ENCODE assay signal across 11 cellular contexts in genomic region chr20:44166477-44166876, GRCh38. TPM values are rescaled to one million over a fixed set of nuclear protein-coding genes. Genes with fewer than 3 reads are reported as not detected.
DNase-seq lines count a peak whose midpoint lies in the region; FAIRE-seq and TF ChIP-seq lines count a peak whose summit lies in the region.
"Had no signal": no experiment of that assay in that cellular context is flagged by ENCODE, and none has a peak within 500 bp of the region (broad histone marks: within the 10 kb centered on the region; RNA-seq: fewer than 3 reads in every experiment).

No MANE protein-coding gene starts in this region.

- peaks cover 13% of the 10 kb centered on the region for H3K36me3 Mint-ChIP-seq in glutamatergic neuron (ENCODE audit: unreplicated experiment)
- H3K36me3 Mint-ChIP-seq: activated CD8-positive, alpha-beta memory T cell treated with anti-CD3 and anti-CD28 coated beads, Interleukin-2, amount 10 ng/mL, durations not matched to agents 7 days and 5 days had no signal

- peaks cover 5 to 23% of the 10 kb centered on the region in 2 experiments; a peak in 2 of 4 replicates for H3K4me1 ChIP-seq in SK-N-SH (ENCODE audit: control insufficient read depth in 1 of 2, insufficient read depth in 2 of 2, low read depth in 1 of 2, low read length in 1 of 2)

- no peaks in the 10 kb centered on the region for H3K9me2 ChIP-seq in SK-N-SH

- WGBS in SK-N-SH (ENCODE audit: low lambda C conversion rate), result 31% methylated on average over 3 of the region's 4 CpGs

- H3K79me2 ChIP-seq in SK-N-SH (ENCODE audit: insufficient read depth), result no peaks in the 10 kb centered on the region

- no peaks in the 10 kb centered on the region for H3K27me3 ChIP-seq in SK-N-SH (ENCODE audit: insufficient read depth)

- H3K4me1 Mint-ChIP-seq in glutamatergic neuron (ENCODE audit: low read depth, unreplicated experiment), result peaks cover 13% of the 10 kb centered on the region

- H3K9me3 ChIP-seq in SK-N-SH, result no peaks in the 10 kb centered on the region

- TF ChIP-seq EP300 in SK-N-SH (IDR thresholded peaks at IDR 0.05; ENCODE audit: borderline replicate concordance in 1 of 2, low read depth in 1 of 2, low read length in 1 of 2), result no peak

- H3K9ac ChIP-seq in SK-N-SH, result peak overlapping the region; percentile 39; the same call in 1 of the 2 replicates

- H3K4me3 Mint-ChIP-seq in glutamatergic neuron (ENCODE audit: unreplicated experiment), result no peak overlapping the region
- H3K4me3 Mint-ChIP-seq: activated CD8-positive, alpha-beta memory T cell treated with anti-CD3 and anti-CD28 coated beads, Interleukin-2, amount 10 ng/mL, durations not matched to agents 7 days and 5 days had no signal

- CTCF ChIA-PET in SK-N-SH (lab: Yijun Ruan, JAX), result interaction anchor here (2.7 to 2.9 kb wide), 2 partner anchors 24 to 49 kb away, joined by 14 to 17 read pairs; no protein-coding TSS in a partner anchor

- peak overlapping the region; percentile 46 for H3K4me2 ChIP-seq in SK-N-SH

- H3K27me3 Mint-ChIP-seq in glutamatergic neuron (ENCODE audit: unreplicated experiment), result peaks cover 9% of the 10 kb centered on the region

- no peak for TF ChIP-seq CTCF in SK-N-SH (IDR thresholded peaks at IDR 0.05)
- TF ChIP-seq CTCF in glutamatergic neuron (IDR thresholded peaks at IDR 0.05; ENCODE audit: partially characterized antibody, unreplicated experiment), result no peak
- TF ChIP-seq CTCF in D721Med (IDR thresholded peaks at IDR 0.05; ENCODE audit: insufficient read depth, missing control alignments), result no peak

- H3F3A ChIP-seq in SK-N-SH (replicated peaks; ENCODE audit: insufficient read depth), result peaks cover 12% of the 10 kb centered on the region

- POLR2A ChIA-PET in SK-N-SH (lab: Yijun Ruan, JAX), result no interaction called here

- H3K4me3 ChIP-seq in SK-N-SH (ENCODE audit: low read depth in 2 of 2, low read length in 1 of 2), result no peak overlapping the region

- peak overlapping the region; percentile 75 to 79; a peak in 3 of 4 replicates for H3K27ac ChIP-seq in SK-N-SH (ENCODE audit: low read depth in 2 of 2, low read length in 1 of 2)

- no peak overlapping the region for H3K27ac Mint-ChIP-seq in glutamatergic neuron (ENCODE audit: unreplicated experiment)
- H3K27ac Mint-ChIP-seq: activated CD8-positive, alpha-beta memory T cell treated with anti-CD3 and anti-CD28 coated beads, Interleukin-2, amount 10 ng/mL, durations not matched to agents 7 days and 5 days had no signal

- DNase-seq in EH (ENCODE audit: low read depth), result peak; percentile 94
- DNase-seq in SK-N-SH, result no peak
- peak; percentile 35 for DNase-seq in glutamatergic neuron
- DNase-seq in renal cortical epithelial cell (ENCODE audit: low read depth), result peak; percentile 24
- DNase-seq in hippocampal formation (lab: John Stamatoyannopoulos, UW), result no peak
- no peak for DNase-seq in NCI-H82 treated with DMSO at 0.1 percent for 48 hours (lab: John Stamatoyannopoulos, UW; ENCODE audit: unreplicated experiment)
- DNase-seq in activated CD4-positive, alpha-beta T cell treated with anti-CD3 and anti-CD28 coated beads for 4 hours, result no peak
- DNase-seq in D721Med (ENCODE audit: insufficient read length, low spot score), result no peak
- DNase-seq: activated CD8-positive, alpha-beta memory T cell treated with anti-CD3 and anti-CD28 coated beads, Interleukin-2, amount 10 ng/mL, durations not matched to agents 7 days and 5 days; COR-L47; NCI-H1930 had no signal

- H3K36me3 ChIP-seq in SK-N-SH (replicated peaks in 1 of 2; ENCODE audit: control insufficient read depth in 1 of 2, insufficient read depth in 2 of 2, low read length in 1 of 2), result no peaks in the 10 kb centered on the region

- H2AFZ ChIP-seq in SK-N-SH (ENCODE audit: low read depth), result peak overlapping the region; percentile 47

- no peak for TF ChIP-seq RAD21 in SK-N-SH (IDR thresholded peaks at IDR 0.05; ENCODE audit: low read length)

- no peak for FAIRE-seq in D721Med (lab: Jason Lieb, UNC)

- peaks cover under 1% of the 10 kb centered on the region for H3K9me3 Mint-ChIP-seq in glutamatergic neuron (ENCODE audit: unreplicated experiment)

- no peaks in the 10 kb centered on the region for H4K20me1 ChIP-seq in SK-N-SH (ENCODE audit: insufficient read depth)

TF ChIP-seq in SK-N-SH, 30 proteins besides CTCF, POLR2A, EP300 and RAD21:
- TF ChIP-seq RFX5 (IDR thresholded peaks at IDR 0.05; ENCODE audit: low read length) (no peak), MEF2A (IDR thresholded peaks at IDR 0.05; ENCODE audit: borderline replicate concordance, low read depth) (no peak), NRF1 (IDR thresholded peaks at IDR 0.05; ENCODE audit: low read depth, low read length) (no peak), EZH2phosphoT487 (IDR thresholded peaks at IDR 0.05; ENCODE audit: borderline replicate concordance, low read depth) (no peak)

RNA-seq across cellular contexts. Expression of gene JPH2, which starts 20.5 kb away (rescaled TPM):
- 0.67 and 0.75 TPM in 2 replicates for polyA plus RNA-seq in SK-N-SH (2012; rRNA removed)
- polyA plus RNA-seq in SK-N-SH (2012; cell fraction: cytosol; rRNA removed), result 0.44 and 0.58 TPM in 2 replicates
- polyA plus RNA-seq in SK-N-SH (2012; cell fraction: nucleus; rRNA removed), result 0.66 and 0.74 TPM in 2 replicates
- total RNA-seq in glutamatergic neuron (ENCODE audit: unreplicated experiment) (0.07 TPM), renal cortical epithelial cell (8.5 and 11.6 TPM in 2 replicates)
- total RNA-seq: activated CD8-positive, alpha-beta memory T cell treated with anti-CD3 and anti-CD28 coated beads, Interleukin-2, amount 10 ng/mL, durations not matched to agents 7 days and 5 days had no signal

RNA-seq across cellular contexts. Expression of gene OSER1, which starts 44.1 kb away (rescaled TPM):
- 22.3 and 31.0 TPM in 2 replicates for polyA plus RNA-seq in SK-N-SH (2012; rRNA removed)
- polyA plus RNA-seq in SK-N-SH (2012; cell fraction: cytosol; rRNA removed), result 21.3 and 25.1 TPM in 2 replicates
- 44.4 and 73.2 TPM in 2 replicates for polyA plus RNA-seq in SK-N-SH (2012; cell fraction: nucleus; rRNA removed)
- total RNA-seq in glutamatergic neuron (ENCODE audit: unreplicated experiment) (31.9 TPM), renal cortical epithelial cell (36.5 and 39.8 TPM in 2 replicates)

Comparison
In these comparisons a context has a peak if more than half of its experiments do, and no peak if none do; other contexts are left out.
1. DNase-seq: peak in EH (single experiment), glutamatergic neuron (single experiment) and renal cortical epithelial cell (single experiment); none in SK-N-SH (single experiment), hippocampal formation (0 of 2), NCI-H82 treated with DMSO at 0.1 percent for 48 hours (single experiment), activated CD4-positive, alpha-beta T cell treated with anti-CD3 and anti-CD28 coated beads for 4 hours (0 of 2) and D721Med (single experiment).